In genomic region chr16:997440-998051, GRCh38 we compare ENCODE assay signal across 9 cellular contexts. TPM values are rescaled to one million over a fixed set of nuclear protein-coding genes. Genes with fewer than 3 reads are reported as not detected.
DNase-seq lines count a peak whose midpoint lies in the region; ATAC-seq and TF ChIP-seq lines count a peak whose summit lies in the region.
"Had no signal": no experiment of that assay in that cellular context is flagged by ENCODE, and none has a peak within 500 bp of the region (broad histone marks: within the 10 kb centered on the region; RNA-seq: fewer than 3 reads in every experiment).

No MANE protein-coding gene starts in this region.

- H3K27me3 ChIP-seq in smooth muscle cell (ENCODE audit: low read depth), result no peaks in the 10 kb centered on the region

- ATAC-seq in Right ventricle myocardium inferior (peak; percentile 18), Right ventricle myocardium superior (ENCODE audit: poor library complexity) (peak; percentile 39), GM21390 (IDR thresholded peaks at IDR 0.05; ENCODE audit: unreplicated experiment) (no peak), GM18861 (IDR thresholded peaks at IDR 0.05; ENCODE audit: unreplicated experiment) (no peak)
- ATAC-seq in activated T-cell treated with anti-CD3 and anti-CD28 coated beads, Interleukin-2, amount 50 U/mL, for 72 hours (replicated peaks in 1 of 2), result peak; percentile 63 to 65

- no peaks in the 10 kb centered on the region for H3F3A ChIP-seq in smooth muscle cell (ENCODE audit: low read depth)

- no peak overlapping the region for H3K27ac Mint-ChIP-seq in activated T-cell treated with anti-CD3 and anti-CD28 coated beads, Interleukin-2, amount 50 U/mL, for 72 hours

- H3K36me3 Mint-ChIP-seq in activated T-cell treated with anti-CD3 and anti-CD28 coated beads, Interleukin-2, amount 50 U/mL, for 72 hours (ENCODE audit: insufficient read depth in 2 of 2), result peaks cover 0 to 3% of the 10 kb centered on the region in 2 donors

- peaks cover 0 to 2% of the 10 kb centered on the region in 2 donors for H3K9me3 Mint-ChIP-seq in activated T-cell treated with anti-CD3 and anti-CD28 coated beads, Interleukin-2, amount 50 U/mL, for 72 hours

- peak overlapping the region; percentile 84 for H3K4me2 ChIP-seq in smooth muscle cell

- H3K4me1 Mint-ChIP-seq in activated T-cell treated with anti-CD3 and anti-CD28 coated beads, Interleukin-2, amount 50 U/mL, for 72 hours (ENCODE audit: low read depth), result peaks cover 56% of the 10 kb centered on the region

- H4K20me1 ChIP-seq in smooth muscle cell (ENCODE audit: low read depth), result no peaks in the 10 kb centered on the region

- peak overlapping the region; percentile 77 to 82 for H3K4me3 Mint-ChIP-seq in activated T-cell treated with anti-CD3 and anti-CD28 coated beads, Interleukin-2, amount 50 U/mL, for 72 hours

- peak overlapping the region; percentile 42 for H3K27ac ChIP-seq in smooth muscle cell (ENCODE audit: low read depth)
- H3K27ac ChIP-seq: tibial artery had no signal

- intact Hi-C loops in Right ventricle myocardium inferior (cut with DNase I) (loop anchor here (2.0 kb wide), 1 partner anchor 17 kb away; the partner anchor contains the start of gene SOX8), cardiac septum (cut with DNase I) (no loop called here), Right ventricle myocardium superior (cut with DNase I) (no loop called here)

- peak overlapping the region; percentile 86 for H2AFZ ChIP-seq in smooth muscle cell (ENCODE audit: low read depth)

- no peaks in the 10 kb centered on the region for H3K9me3 ChIP-seq in smooth muscle cell (replicated peaks; ENCODE audit: low read depth)

- no peaks in the 10 kb centered on the region for H3K36me3 ChIP-seq in smooth muscle cell (ENCODE audit: low read depth)

- H3K4me3 ChIP-seq in smooth muscle cell, result peak overlapping the region; percentile 31

- peaks cover 8% of the 10 kb centered on the region for H3K27me3 Mint-ChIP-seq in activated T-cell treated with anti-CD3 and anti-CD28 coated beads, Interleukin-2, amount 50 U/mL, for 72 hours (ENCODE audit: low read depth)

- DNase-seq in Right ventricle myocardium inferior (ENCODE audit: missing footprints) (no peak), cardiac septum (ENCODE audit: low spot score) (no peak), Right ventricle myocardium superior (peak; percentile 60), smooth muscle cell (lab: John Stamatoyannopoulos, UW; ENCODE audit: unreplicated experiment) (peak; percentile 13), NCI-H1105 treated with DMSO at 0.1 percent for 48 hours (lab: John Stamatoyannopoulos, UW) (no peak)
- DNase-seq in activated T-cell treated with anti-CD3 and anti-CD28 coated beads, Interleukin-2, amount 50 U/mL, for 72 hours, result peak; percentile 54 to 55

- H3K9ac ChIP-seq in smooth muscle cell (ENCODE audit: low read depth), result no peak overlapping the region

- 32% methylated on average over 39 of the region's 39 CpGs for WGBS in smooth muscle cell (ENCODE audit: low lambda C conversion rate)

- H3K4me1 ChIP-seq in smooth muscle cell (ENCODE audit: low read depth), result peaks cover 9% of the 10 kb centered on the region

- H3K79me2 ChIP-seq in smooth muscle cell (ENCODE audit: low read depth), result no peaks in the 10 kb centered on the region

- TF ChIP-seq CTCF in smooth muscle cell (IDR thresholded peaks at IDR 0.05; ENCODE audit: borderline replicate concordance, insufficient read depth, poor library complexity, severe bottlenecking), result no peak

RNA-seq across cellular contexts. Expression of gene SOX8, which starts 16.0 kb away (rescaled TPM):
- total RNA-seq in Right ventricle myocardium inferior (0.89 TPM), cardiac septum (1.8 TPM), Right ventricle myocardium superior (1.0 TPM), smooth muscle cell (1.8 and 4.2 TPM in 2 replicates)
- total RNA-seq in activated T-cell treated with anti-CD3 and anti-CD28 coated beads, Interleukin-2, amount 50 U/mL, for 72 hours, result 1 to 10 TPM; 1.8 to 2.1 TPM
- polyA plus RNA-seq in smooth muscle cell, result 2.9 and 3.5 TPM in 2 replicates

RNA-seq across cellular contexts. Expression of gene LMF1, which starts 26.8 kb away (rescaled TPM):
- total RNA-seq in Right ventricle myocardium inferior (8.1 TPM), cardiac septum (8.4 TPM), Right ventricle myocardium superior (5.6 TPM), smooth muscle cell (17.1 and 25.3 TPM in 2 replicates)
- total RNA-seq in activated T-cell treated with anti-CD3 and anti-CD28 coated beads, Interleukin-2, amount 50 U/mL, for 72 hours, result 10 to 100 TPM; 26.9 to 33.2 TPM
- 29.8 and 33.2 TPM in 2 replicates for polyA plus RNA-seq in smooth muscle cell

Comparison
In these comparisons a context has a peak if more than half of its experiments do, and no peak if none do; other contexts are left out.
1. DNase-seq: peak in activated T-cell treated with anti-CD3 and anti-CD28 coated beads, Interleukin-2, amount 50 U/mL, for 72 hours (2 of 2), Right ventricle myocardium superior (single experiment) and smooth muscle cell (single experiment); none in Right ventricle myocardium inferior (single experiment), cardiac septum (single experiment) and NCI-H1105 treated with DMSO at 0.1 percent for 48 hours (single experiment).
2. ATAC-seq: peak in Right ventricle myocardium inferior (single experiment), activated T-cell treated with anti-CD3 and anti-CD28 coated beads, Interleukin-2, amount 50 U/mL, for 72 hours (2 of 2) and Right ventricle myocardium superior (single experiment); none in GM21390 (single experiment) and GM18861 (single experiment).